In the genomic region with DNA sequence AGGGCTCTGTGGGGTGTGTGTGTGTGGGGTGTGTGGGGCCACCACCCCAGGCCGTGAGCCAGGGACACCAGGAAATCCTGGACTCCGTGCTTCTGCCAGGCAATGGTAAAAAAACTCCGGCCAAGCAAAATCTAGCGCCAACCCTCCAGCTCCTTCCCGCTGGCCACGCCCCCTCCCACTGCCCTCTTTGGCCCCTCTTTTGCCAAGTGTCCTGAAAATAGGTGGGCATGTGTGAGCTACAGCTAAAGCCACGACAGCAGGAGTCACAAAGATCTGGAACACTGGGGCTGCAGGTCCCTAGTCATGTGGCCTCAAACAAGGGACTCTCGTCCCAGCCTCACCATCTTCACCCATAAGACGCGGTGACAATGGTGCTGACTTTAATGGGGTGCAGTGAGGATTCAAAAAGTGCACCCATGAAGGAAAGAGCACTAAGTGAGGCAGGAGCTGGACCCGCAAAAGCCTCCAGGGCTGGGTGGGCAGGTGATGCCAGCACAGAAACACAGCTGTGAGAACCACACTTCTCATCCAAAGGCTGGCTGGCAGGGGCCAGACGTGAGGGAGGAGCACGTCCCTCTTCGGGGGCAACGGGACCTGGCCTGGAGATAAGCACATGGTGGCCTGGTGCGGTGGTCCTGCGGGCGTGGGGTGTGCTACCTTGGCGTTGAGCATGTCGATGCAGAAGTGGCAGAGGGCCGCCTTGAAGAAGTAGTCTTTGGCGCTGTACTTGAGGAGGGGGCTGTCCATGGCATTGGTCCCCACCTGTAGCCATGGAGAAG, we compare ENCODE assay signal across 1 cellular context.
TF ChIP-seq lines count a peak whose summit lies in the region.

No MANE protein-coding gene starts in this region.

TF ChIP-seq in IMR-90, 13 proteins besides CTCF, POLR2A, EP300 and RAD21:
- TF ChIP-seq RFX5 (IDR thresholded peaks at IDR 0.05; ENCODE audit: low read depth, low read length) (no peak), CHD1 (IDR thresholded peaks at IDR 0.05; ENCODE audit: low read depth, low read length) (no peak), RCOR1 (IDR thresholded peaks at IDR 0.05; ENCODE audit: insufficient replicate concordance, low read length) (no peak), FOS (IDR thresholded peaks at IDR 0.05; ENCODE audit: low read depth, low read length) (no peak), NFE2L2 (IDR thresholded peaks at IDR 0.05; ENCODE audit: low read depth, low read length) (no peak), SMC3 (IDR thresholded peaks at IDR 0.05; ENCODE audit: low read depth, low read length) (no peak), MAFK (IDR thresholded peaks at IDR 0.05; ENCODE audit: low read depth, low read length) (no peak), MAZ (IDR thresholded peaks at IDR 0.05; ENCODE audit: borderline replicate concordance, low read depth, low read length) (no peak), MXI1 (IDR thresholded peaks at IDR 0.05; ENCODE audit: borderline replicate concordance, low read depth, low read length) (no peak)
- TF ChIP-seq, protein P1, sequence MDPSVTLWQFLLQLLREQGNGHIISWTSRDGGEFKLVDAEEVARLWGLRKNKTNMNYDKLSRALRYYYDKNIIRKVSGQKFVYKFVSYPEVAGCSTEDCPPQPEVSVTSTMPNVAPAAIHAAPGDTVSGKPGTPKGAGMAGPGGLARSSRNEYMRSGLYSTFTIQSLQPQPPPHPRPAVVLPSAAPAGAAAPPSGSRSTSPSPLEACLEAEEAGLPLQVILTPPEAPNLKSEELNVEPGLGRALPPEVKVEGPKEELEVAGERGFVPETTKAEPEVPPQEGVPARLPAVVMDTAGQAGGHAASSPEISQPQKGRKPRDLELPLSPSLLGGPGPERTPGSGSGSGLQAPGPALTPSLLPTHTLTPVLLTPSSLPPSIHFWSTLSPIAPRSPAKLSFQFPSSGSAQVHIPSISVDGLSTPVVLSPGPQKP (IDR thresholded peaks at IDR 0.05; ENCODE audit: borderline replicate concordance, low read depth, low read length) = no peak
- TF ChIP-seq, protein P2, sequence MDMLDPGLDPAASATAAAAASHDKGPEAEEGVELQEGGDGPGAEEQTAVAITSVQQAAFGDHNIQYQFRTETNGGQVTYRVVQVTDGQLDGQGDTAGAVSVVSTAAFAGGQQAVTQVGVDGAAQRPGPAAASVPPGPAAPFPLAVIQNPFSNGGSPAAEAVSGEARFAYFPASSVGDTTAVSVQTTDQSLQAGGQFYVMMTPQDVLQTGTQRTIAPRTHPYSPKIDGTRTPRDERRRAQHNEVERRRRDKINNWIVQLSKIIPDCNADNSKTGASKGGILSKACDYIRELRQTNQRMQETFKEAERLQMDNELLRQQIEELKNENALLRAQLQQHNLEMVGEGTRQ (IDR thresholded peaks at IDR 0.05; ENCODE audit: low read depth, low read length) = no peak
